In the genomic region with DNA sequence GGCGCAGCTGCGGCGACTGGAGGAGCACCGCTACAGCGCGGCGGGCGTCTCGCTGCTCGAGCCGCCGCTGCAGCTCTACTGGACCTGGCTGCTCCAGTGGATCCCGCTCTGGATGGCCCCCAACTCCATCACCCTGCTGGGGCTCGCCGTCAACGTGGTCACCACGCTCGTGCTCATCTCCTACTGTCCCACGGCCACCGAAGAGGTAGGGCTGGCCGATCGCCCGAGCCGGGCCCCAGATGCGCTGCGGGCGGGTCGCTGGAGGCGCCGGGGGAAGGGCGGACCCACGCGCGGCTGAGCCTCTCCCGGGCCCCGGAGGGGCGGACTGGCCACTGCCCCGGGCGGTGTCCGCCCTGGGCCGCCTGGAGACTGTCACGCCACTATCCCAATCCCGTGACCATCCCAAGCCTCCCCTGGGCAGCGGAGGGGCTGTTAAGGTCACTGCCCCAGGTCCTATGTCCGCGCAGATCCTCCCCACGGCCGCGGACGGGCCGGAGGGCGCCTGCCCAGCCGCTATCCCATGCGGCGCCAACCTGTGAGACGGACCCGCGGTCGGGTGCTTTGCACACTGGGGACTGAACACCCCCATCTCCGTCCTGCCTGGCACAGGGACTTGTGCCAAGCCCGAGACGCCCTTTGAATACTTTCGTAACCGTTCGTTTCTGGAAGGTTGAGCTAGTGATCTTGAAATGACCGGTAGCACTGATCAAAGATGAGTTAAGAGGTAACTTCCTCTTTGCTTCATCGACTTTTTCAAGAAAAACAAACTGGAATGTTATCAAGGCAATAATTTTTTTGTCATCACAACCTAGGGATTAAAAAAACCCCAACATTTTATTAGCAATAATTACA, we compare ENCODE assay signal across 1 cellular context.
TF ChIP-seq lines count a peak whose summit lies in the region.

No MANE protein-coding gene starts in this region.

TF ChIP-seq in HEK293, 187 proteins besides CTCF, POLR2A, EP300 and RAD21 (continued from another document):
- TF ChIP-seq, protein P1, sequence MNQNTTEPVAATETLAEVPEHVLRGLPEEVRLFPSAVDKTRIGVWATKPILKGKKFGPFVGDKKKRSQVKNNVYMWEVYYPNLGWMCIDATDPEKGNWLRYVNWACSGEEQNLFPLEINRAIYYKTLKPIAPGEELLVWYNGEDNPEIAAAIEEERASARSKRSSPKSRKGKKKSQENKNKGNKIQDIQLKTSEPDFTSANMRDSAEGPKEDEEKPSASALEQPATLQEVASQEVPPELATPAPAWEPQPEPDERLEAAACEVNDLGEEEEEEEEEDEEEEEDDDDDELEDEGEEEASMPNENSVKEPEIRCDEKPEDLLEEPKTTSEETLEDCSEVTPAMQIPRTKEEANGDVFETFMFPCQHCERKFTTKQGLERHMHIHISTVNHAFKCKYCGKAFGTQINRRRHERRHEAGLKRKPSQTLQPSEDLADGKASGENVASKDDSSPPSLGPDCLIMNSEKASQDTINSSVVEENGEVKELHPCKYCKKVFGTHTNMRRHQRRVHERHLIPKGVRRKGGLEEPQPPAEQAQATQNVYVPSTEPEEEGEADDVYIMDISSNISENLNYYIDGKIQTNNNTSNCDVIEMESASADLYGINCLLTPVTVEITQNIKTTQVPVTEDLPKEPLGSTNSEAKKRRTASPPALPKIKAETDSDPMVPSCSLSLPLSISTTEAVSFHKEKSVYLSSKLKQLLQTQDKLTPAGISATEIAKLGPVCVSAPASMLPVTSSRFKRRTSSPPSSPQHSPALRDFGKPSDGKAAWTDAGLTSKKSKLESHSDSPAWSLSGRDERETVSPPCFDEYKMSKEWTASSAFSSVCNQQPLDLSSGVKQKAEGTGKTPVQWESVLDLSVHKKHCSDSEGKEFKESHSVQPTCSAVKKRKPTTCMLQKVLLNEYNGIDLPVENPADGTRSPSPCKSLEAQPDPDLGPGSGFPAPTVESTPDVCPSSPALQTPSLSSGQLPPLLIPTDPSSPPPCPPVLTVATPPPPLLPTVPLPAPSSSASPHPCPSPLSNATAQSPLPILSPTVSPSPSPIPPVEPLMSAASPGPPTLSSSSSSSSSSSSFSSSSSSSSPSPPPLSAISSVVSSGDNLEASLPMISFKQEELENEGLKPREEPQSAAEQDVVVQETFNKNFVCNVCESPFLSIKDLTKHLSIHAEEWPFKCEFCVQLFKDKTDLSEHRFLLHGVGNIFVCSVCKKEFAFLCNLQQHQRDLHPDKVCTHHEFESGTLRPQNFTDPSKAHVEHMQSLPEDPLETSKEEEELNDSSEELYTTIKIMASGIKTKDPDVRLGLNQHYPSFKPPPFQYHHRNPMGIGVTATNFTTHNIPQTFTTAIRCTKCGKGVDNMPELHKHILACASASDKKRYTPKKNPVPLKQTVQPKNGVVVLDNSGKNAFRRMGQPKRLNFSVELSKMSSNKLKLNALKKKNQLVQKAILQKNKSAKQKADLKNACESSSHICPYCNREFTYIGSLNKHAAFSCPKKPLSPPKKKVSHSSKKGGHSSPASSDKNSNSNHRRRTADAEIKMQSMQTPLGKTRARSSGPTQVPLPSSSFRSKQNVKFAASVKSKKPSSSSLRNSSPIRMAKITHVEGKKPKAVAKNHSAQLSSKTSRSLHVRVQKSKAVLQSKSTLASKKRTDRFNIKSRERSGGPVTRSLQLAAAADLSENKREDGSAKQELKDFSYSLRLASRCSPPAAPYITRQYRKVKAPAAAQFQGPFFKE (tag by site-specific recombination; IDR thresholded peaks at IDR 0.05; ENCODE audit: borderline replicate concordance): no peak
- TF ChIP-seq KLF1 (tag by site-specific recombination; IDR thresholded peaks at IDR 0.05): peak; percentile 64
- TF ChIP-seq, protein P2, sequence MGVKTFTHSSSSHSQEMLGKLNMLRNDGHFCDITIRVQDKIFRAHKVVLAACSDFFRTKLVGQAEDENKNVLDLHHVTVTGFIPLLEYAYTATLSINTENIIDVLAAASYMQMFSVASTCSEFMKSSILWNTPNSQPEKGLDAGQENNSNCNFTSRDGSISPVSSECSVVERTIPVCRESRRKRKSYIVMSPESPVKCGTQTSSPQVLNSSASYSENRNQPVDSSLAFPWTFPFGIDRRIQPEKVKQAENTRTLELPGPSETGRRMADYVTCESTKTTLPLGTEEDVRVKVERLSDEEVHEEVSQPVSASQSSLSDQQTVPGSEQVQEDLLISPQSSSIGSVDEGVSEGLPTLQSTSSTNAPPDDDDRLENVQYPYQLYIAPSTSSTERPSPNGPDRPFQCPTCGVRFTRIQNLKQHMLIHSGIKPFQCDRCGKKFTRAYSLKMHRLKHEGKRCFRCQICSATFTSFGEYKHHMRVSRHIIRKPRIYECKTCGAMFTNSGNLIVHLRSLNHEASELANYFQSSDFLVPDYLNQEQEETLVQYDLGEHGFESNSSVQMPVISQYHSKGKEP (tag by site-specific recombination; IDR thresholded peaks at IDR 0.05): no peak
- TF ChIP-seq ZXDB (tag by site-specific recombination; IDR thresholded peaks at IDR 0.05): 0 out of 2 replicates have a peak, but pooled peaks have one; percentile 7
- TF ChIP-seq YY1 (tag by site-specific recombination; IDR thresholded peaks at IDR 0.05): peak; percentile 13; the same call in 1 of the 2 replicates
- TF ChIP-seq ZNF335 (tag by site-specific recombination; conservative IDR thresholded peaks at IDR 0.05): peak; percentile 53
- TF ChIP-seq SP2 (tag by site-specific recombination; IDR thresholded peaks at IDR 0.05): 0 out of 2 replicates have a peak, but pooled peaks have one; percentile 5
- TF ChIP-seq, protein P3, sequence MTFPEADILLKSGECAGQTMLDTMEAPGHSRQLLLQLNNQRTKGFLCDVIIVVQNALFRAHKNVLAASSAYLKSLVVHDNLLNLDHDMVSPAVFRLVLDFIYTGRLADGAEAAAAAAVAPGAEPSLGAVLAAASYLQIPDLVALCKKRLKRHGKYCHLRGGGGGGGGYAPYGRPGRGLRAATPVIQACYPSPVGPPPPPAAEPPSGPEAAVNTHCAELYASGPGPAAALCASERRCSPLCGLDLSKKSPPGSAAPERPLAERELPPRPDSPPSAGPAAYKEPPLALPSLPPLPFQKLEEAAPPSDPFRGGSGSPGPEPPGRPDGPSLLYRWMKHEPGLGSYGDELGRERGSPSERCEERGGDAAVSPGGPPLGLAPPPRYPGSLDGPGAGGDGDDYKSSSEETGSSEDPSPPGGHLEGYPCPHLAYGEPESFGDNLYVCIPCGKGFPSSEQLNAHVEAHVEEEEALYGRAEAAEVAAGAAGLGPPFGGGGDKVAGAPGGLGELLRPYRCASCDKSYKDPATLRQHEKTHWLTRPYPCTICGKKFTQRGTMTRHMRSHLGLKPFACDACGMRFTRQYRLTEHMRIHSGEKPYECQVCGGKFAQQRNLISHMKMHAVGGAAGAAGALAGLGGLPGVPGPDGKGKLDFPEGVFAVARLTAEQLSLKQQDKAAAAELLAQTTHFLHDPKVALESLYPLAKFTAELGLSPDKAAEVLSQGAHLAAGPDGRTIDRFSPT (tag by site-specific recombination; IDR thresholded peaks at IDR 0.05): 0 out of 2 replicates have a peak, but pooled peaks have one; percentile 22
- 0 out of 2 replicates have a peak, but pooled peaks have one; percentile 30 for TF ChIP-seq IKZF3 (tag by site-specific recombination; IDR thresholded peaks at IDR 0.05)
- TF ChIP-seq, protein P4, sequence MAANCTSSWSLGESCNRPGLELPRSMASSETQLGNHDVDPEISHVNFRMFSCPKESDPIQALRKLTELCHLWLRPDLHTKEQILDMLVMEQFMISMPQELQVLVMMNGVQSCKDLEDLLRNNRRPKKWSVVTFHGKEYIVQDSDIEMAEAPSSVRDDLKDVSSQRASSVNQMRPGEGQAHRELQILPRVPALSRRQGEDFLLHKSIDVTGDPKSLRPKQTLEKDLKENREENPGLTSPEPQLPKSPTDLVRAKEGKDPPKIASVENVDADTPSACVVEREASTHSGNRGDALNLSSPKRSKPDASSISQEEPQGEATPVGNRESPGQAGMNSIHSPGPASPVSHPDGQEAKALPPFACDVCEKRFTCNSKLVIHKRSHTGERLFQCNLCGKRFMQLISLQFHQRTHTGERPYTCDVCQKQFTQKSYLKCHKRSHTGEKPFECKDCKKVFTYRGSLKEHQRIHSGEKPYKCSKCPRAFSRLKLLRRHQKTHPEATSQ (tag by site-specific recombination; IDR thresholded peaks at IDR 0.05): no peak
- TF ChIP-seq, protein P5, sequence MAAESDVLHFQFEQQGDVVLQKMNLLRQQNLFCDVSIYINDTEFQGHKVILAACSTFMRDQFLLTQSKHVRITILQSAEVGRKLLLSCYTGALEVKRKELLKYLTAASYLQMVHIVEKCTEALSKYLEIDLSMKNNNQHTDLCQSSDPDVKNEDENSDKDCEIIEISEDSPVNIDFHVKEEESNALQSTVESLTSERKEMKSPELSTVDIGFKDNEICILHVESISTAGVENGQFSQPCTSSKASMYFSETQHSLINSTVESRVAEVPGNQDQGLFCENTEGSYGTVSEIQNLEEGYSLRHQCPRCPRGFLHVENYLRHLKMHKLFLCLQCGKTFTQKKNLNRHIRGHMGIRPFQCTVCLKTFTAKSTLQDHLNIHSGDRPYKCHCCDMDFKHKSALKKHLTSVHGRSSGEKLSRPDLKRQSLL (tag by site-specific recombination; IDR thresholded peaks at IDR 0.05): no peak
- TF ChIP-seq, protein P6, sequence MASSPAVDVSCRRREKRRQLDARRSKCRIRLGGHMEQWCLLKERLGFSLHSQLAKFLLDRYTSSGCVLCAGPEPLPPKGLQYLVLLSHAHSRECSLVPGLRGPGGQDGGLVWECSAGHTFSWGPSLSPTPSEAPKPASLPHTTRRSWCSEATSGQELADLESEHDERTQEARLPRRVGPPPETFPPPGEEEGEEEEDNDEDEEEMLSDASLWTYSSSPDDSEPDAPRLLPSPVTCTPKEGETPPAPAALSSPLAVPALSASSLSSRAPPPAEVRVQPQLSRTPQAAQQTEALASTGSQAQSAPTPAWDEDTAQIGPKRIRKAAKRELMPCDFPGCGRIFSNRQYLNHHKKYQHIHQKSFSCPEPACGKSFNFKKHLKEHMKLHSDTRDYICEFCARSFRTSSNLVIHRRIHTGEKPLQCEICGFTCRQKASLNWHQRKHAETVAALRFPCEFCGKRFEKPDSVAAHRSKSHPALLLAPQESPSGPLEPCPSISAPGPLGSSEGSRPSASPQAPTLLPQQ (tag by site-specific recombination; IDR thresholded peaks at IDR 0.05): 0 out of 2 replicates have a peak, but pooled peaks have one; percentile 14
- no peak for TF ChIP-seq ZNF544 (tag by site-specific recombination; IDR thresholded peaks at IDR 0.05)
- TF ChIP-seq ZNF416 (tag by site-specific recombination; IDR thresholded peaks at IDR 0.05): no peak
- TF ChIP-seq ZBTB20 (tag by site-specific recombination; IDR thresholded peaks at IDR 0.05): peak; percentile 86
- TF ChIP-seq KLF8 (tag by site-specific recombination; IDR thresholded peaks at IDR 0.05): peak; percentile 84; the same call in 1 of the 2 replicates
- no peak for TF ChIP-seq ZNF423 (tag by site-specific recombination; IDR thresholded peaks at IDR 0.05)
- TF ChIP-seq, protein P7, sequence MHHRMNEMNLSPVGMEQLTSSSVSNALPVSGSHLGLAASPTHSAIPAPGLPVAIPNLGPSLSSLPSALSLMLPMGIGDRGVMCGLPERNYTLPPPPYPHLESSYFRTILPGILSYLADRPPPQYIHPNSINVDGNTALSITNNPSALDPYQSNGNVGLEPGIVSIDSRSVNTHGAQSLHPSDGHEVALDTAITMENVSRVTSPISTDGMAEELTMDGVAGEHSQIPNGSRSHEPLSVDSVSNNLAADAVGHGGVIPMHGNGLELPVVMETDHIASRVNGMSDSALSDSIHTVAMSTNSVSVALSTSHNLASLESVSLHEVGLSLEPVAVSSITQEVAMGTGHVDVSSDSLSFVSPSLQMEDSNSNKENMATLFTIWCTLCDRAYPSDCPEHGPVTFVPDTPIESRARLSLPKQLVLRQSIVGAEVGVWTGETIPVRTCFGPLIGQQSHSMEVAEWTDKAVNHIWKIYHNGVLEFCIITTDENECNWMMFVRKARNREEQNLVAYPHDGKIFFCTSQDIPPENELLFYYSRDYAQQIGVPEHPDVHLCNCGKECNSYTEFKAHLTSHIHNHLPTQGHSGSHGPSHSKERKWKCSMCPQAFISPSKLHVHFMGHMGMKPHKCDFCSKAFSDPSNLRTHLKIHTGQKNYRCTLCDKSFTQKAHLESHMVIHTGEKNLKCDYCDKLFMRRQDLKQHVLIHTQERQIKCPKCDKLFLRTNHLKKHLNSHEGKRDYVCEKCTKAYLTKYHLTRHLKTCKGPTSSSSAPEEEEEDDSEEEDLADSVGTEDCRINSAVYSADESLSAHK (tag by site-specific recombination; IDR thresholded peaks at IDR 0.05): peak; percentile 71
- TF ChIP-seq, protein P8, sequence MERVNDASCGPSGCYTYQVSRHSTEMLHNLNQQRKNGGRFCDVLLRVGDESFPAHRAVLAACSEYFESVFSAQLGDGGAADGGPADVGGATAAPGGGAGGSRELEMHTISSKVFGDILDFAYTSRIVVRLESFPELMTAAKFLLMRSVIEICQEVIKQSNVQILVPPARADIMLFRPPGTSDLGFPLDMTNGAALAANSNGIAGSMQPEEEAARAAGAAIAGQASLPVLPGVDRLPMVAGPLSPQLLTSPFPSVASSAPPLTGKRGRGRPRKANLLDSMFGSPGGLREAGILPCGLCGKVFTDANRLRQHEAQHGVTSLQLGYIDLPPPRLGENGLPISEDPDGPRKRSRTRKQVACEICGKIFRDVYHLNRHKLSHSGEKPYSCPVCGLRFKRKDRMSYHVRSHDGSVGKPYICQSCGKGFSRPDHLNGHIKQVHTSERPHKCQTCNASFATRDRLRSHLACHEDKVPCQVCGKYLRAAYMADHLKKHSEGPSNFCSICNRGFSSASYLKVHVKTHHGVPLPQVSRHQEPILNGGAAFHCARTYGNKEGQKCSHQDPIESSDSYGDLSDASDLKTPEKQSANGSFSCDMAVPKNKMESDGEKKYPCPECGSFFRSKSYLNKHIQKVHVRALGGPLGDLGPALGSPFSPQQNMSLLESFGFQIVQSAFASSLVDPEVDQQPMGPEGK (tag by site-specific recombination; IDR thresholded peaks at IDR 0.05): peak; percentile 38; the same call in 1 of the 2 replicates
- TF ChIP-seq OSR2 (tag by site-specific recombination; IDR thresholded peaks at IDR 0.05): peak; percentile 40; the same call in 1 of the 2 replicates
- TF ChIP-seq ZNF621 (tag by site-specific recombination; IDR thresholded peaks at IDR 0.05): no peak
- TF ChIP-seq ZNF341 (tag by site-specific recombination; IDR thresholded peaks at IDR 0.05; ENCODE audit: low read depth): no peak
